In genomic region chr19:29724102-29724641, GRCh38 we compare ENCODE assay signal across 8 cellular contexts. TPM values are rescaled to one million over a fixed set of nuclear protein-coding genes. Genes with fewer than 3 reads are reported as not detected.
DNase-seq lines count a peak whose midpoint lies in the region; ATAC-seq and TF ChIP-seq lines count a peak whose summit lies in the region.

No MANE protein-coding gene starts in this region.

- H3K27me3 ChIP-seq in OCI-LY1 (ENCODE audit: insufficient read depth, low read length) = no peaks in the 10 kb centered on the region

- no peaks in the 10 kb centered on the region for H3K79me2 ChIP-seq in OCI-LY1 (ENCODE audit: insufficient read depth, low read length)

- peaks cover 34 to 49% (median 47%) of the 10 kb centered on the region in 3 donors for H3K27me3 Mint-ChIP-seq in naive B cell

- H3K4me2 ChIP-seq in OCI-LY1 (ENCODE audit: low read length) = peak overlapping the region; percentile 35; the same call in 1 of the 2 replicates

- peak; percentile 52 to 58 for ATAC-seq in naive B cell (ENCODE audit: low read depth in 2 of 2)
- no peak for ATAC-seq in GM18868 (IDR thresholded peaks at IDR 0.05; ENCODE audit: unreplicated experiment)
- ATAC-seq in GM19455 (IDR thresholded peaks at IDR 0.05; ENCODE audit: unreplicated experiment) = no peak

- H3K4me3 Mint-ChIP-seq in naive B cell = peak overlapping the region in 5 of 8 donors; percentile 35 to 65 (median 51)

- no peaks in the 10 kb centered on the region for H3K9me3 ChIP-seq in OCI-LY1 (ENCODE audit: low read length)

- no peak overlapping the region for H3K9ac ChIP-seq in OCI-LY1 (ENCODE audit: low read length)

- no peak overlapping the region for H3K27ac ChIP-seq in OCI-LY1 (ENCODE audit: low read depth, low read length, poor library complexity, severe bottlenecking)

- no peaks in the 10 kb centered on the region for H3K36me3 ChIP-seq in OCI-LY1 (ENCODE audit: insufficient read depth, low read length)

- H3K9me2 ChIP-seq in OCI-LY1 (ENCODE audit: low read depth, low read length) = no peaks in the 10 kb centered on the region

- no peak overlapping the region for H2AFZ ChIP-seq in OCI-LY1 (ENCODE audit: low read length)

- H3K4me1 ChIP-seq in OCI-LY1 (ENCODE audit: insufficient read depth, low read length, severe bottlenecking) = no peaks in the 10 kb centered on the region

- no peaks in the 10 kb centered on the region for H3K9me3 Mint-ChIP-seq in naive B cell

- no peak overlapping the region for H3K27ac Mint-ChIP-seq in naive B cell

- H3F3A ChIP-seq in OCI-LY1 (ENCODE audit: insufficient read depth, low read length) = no peaks in the 10 kb centered on the region

- DNase-seq in EL (peak; percentile 12), choroid plexus epithelial cell (ENCODE audit: low read depth) (peak; percentile 31), naive B cell (no peak), HK-2 (ENCODE audit: unreplicated experiment) (no peak), NCI-H774 (lab: John Stamatoyannopoulos, UW) (no peak)

- TF ChIP-seq CTCF in OCI-LY1 (IDR thresholded peaks at IDR 0.05; ENCODE audit: low read length) = no peak
- no peak for TF ChIP-seq CTCF in choroid plexus epithelial cell (conservative IDR thresholded peaks at IDR 0.05; ENCODE audit: low read depth, low read length)

- peaks cover 0 to 4% of the 10 kb centered on the region in 2 donors for H3K36me3 Mint-ChIP-seq in naive B cell

- peak overlapping the region; percentile 21 for H3K4me3 ChIP-seq in OCI-LY1 (ENCODE audit: low read depth, low read length, poor library complexity, severe bottlenecking)
- peak overlapping the region; percentile 46 for H3K4me3 ChIP-seq in choroid plexus epithelial cell (ENCODE audit: low read depth, low read length)

- H3K4me1 Mint-ChIP-seq in naive B cell = peaks cover 6 to 9% (median 7%) of the 10 kb centered on the region in 3 donors

- no peaks in the 10 kb centered on the region for H4K20me1 ChIP-seq in OCI-LY1 (ENCODE audit: insufficient read depth, low read length)

RNA-seq across cellular contexts. Expression of gene C19orf12, which starts 9.1 kb away (rescaled TPM):
- polyA plus RNA-seq in naive B cell (ENCODE audit: low read depth in 6 of 6) = 10 to 100 TPM in 5 of 6 donors, 1 to 10 TPM in 1; 8.2 to 24.0 (median 15.3) TPM

RNA-seq across cellular contexts. Expression of gene PLEKHF1, which starts 58.9 kb away (rescaled TPM):
- 1 to 10 TPM; 1.9 to 5.8 (median 2.7) TPM for polyA plus RNA-seq in naive B cell (ENCODE audit: low read depth in 6 of 6)

Comparison
In these comparisons a context has a peak if more than half of its experiments do, and no peak if none do; other contexts are left out.
1. DNase-seq: peak in EL (single experiment) and choroid plexus epithelial cell (single experiment); none in naive B cell (single experiment), HK-2 (single experiment) and NCI-H774 (single experiment).
2. ATAC-seq: peak in naive B cell (2 of 2); none in GM18868 (single experiment) and GM19455 (single experiment).